ENCODE assay signal across 1 cellular context in the genomic region with DNA sequence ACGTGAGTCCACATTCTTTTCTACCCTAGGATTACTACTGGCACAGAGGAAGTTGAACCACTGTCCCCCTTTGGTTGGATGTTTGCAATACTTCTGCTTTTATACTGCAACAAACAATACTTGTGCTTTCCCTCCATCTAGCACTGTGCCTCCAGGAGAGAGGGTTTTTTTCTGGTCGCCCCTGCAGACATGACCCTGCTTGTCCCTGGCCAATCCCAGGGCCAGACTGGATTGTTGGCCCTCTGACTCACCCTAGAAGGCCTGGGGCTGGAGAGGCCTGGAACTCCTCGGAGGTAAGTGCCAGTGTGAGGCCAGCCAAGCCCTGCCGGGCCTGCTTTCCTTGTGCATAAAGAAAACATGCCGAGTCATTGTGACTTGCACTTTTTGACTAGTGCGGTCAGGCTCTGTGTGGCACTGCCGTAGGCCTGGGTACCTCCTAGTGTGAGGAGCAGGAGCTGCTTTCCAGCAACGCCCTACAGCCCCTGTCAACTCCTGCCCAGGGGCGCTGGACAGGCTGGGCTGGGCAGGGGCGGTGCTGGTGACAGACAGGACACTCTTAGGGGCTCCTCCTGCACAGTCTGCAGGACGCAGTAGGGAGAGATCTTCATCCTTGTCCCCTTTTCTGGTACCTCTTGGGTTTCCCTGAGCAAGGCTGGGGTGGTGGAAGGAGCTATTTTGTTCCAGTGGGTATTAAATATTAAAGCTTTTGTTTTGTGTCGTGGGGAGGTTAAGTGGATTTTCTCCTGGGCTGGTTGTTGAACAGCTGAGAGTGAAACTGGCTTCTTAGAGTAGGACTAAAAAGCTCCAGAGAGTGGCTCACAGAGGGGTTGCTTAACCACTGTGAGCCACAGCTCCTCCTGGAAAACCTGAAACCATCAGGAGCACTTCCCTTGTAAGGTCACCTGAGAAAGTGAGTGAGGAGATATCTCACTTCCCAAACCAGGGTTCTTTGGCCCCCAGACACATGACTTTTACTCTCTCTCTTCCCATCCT.
A peak's percentile ranks its signal among the peaks of the same experiment; 100 is the strongest.
TF ChIP-seq lines count a peak whose summit lies in the region.

No MANE protein-coding gene starts in this region.

TF ChIP-seq in WTC11, 78 proteins besides CTCF, POLR2A, EP300 and RAD21 (continued from another document and continues in another):
- TF ChIP-seq, protein P1, sequence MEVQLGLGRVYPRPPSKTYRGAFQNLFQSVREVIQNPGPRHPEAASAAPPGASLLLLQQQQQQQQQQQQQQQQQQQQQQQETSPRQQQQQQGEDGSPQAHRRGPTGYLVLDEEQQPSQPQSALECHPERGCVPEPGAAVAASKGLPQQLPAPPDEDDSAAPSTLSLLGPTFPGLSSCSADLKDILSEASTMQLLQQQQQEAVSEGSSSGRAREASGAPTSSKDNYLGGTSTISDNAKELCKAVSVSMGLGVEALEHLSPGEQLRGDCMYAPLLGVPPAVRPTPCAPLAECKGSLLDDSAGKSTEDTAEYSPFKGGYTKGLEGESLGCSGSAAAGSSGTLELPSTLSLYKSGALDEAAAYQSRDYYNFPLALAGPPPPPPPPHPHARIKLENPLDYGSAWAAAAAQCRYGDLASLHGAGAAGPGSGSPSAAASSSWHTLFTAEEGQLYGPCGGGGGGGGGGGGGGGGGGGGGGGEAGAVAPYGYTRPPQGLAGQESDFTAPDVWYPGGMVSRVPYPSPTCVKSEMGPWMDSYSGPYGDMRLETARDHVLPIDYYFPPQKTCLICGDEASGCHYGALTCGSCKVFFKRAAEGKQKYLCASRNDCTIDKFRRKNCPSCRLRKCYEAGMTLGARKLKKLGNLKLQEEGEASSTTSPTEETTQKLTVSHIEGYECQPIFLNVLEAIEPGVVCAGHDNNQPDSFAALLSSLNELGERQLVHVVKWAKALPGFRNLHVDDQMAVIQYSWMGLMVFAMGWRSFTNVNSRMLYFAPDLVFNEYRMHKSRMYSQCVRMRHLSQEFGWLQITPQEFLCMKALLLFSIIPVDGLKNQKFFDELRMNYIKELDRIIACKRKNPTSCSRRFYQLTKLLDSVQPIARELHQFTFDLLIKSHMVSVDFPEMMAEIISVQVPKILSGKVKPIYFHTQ (CRISPR knock-in tag; IDR thresholded peaks at IDR 0.05), result no peak
- TF ChIP-seq, protein P2, sequence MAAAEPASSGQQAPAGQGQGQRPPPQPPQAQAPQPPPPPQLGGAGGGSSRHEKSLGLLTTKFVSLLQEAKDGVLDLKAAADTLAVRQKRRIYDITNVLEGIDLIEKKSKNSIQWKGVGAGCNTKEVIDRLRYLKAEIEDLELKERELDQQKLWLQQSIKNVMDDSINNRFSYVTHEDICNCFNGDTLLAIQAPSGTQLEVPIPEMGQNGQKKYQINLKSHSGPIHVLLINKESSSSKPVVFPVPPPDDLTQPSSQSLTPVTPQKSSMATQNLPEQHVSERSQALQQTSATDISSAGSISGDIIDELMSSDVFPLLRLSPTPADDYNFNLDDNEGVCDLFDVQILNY (CRISPR knock-in tag; IDR thresholded peaks at IDR 0.05), result no peak
- TF ChIP-seq NFATC4 (CRISPR knock-in tag; IDR thresholded peaks at IDR 0.05) (no peak), GABPB1 (CRISPR knock-in tag; IDR thresholded peaks at IDR 0.05) (peak; percentile 47; the same call in 1 of the 2 replicates), NFYB (CRISPR knock-in tag; conservative IDR thresholded peaks at IDR 0.05; ENCODE audit: low read depth) (no peak), ZNF232 (CRISPR knock-in tag; IDR thresholded peaks at IDR 0.05) (no peak), MXD4 (CRISPR knock-in tag; IDR thresholded peaks at IDR 0.05; ENCODE audit: borderline replicate concordance) (no peak), PRRX2 (CRISPR knock-in tag; IDR thresholded peaks at IDR 0.05) (no peak), RORB (CRISPR knock-in tag; IDR thresholded peaks at IDR 0.05) (no peak), ZNF416 (CRISPR knock-in tag; IDR thresholded peaks at IDR 0.05) (no peak), ZNF317 (CRISPR knock-in tag; IDR thresholded peaks at IDR 0.05; ENCODE audit: borderline replicate concordance, low read depth) (no peak), NR2C2 (CRISPR knock-in tag; IDR thresholded peaks at IDR 0.05) (no peak), GRHL2 (CRISPR knock-in tag; IDR thresholded peaks at IDR 0.05; ENCODE audit: insufficient replicate concordance, severe bottlenecking) (no peak), HMGA2 (CRISPR knock-in tag; IDR thresholded peaks at IDR 0.05) (no peak), SP1 (CRISPR knock-in tag; conservative IDR thresholded peaks at IDR 0.05) (0 out of 2 replicates have a peak, but pooled peaks have one; percentile 14), NR1H2 (CRISPR knock-in tag; IDR thresholded peaks at IDR 0.05) (no peak), JUN (CRISPR knock-in tag; IDR thresholded peaks at IDR 0.05) (no peak), ZBTB21 (CRISPR knock-in tag; IDR thresholded peaks at IDR 0.05; ENCODE audit: borderline replicate concordance) (no peak), OVOL2 (CRISPR knock-in tag; IDR thresholded peaks at IDR 0.05; ENCODE audit: borderline replicate concordance) (no peak), CREM (CRISPR knock-in tag; IDR thresholded peaks at IDR 0.05) (no peak), SMAD3 (CRISPR knock-in tag; IDR thresholded peaks at IDR 0.05; ENCODE audit: borderline replicate concordance) (no peak), GTF2I (CRISPR knock-in tag; conservative IDR thresholded peaks at IDR 0.05) (no peak), FOXJ3 (CRISPR knock-in tag; IDR thresholded peaks at IDR 0.05; ENCODE audit: borderline replicate concordance) (no peak), RELA (CRISPR knock-in tag; IDR thresholded peaks at IDR 0.05; ENCODE audit: borderline replicate concordance) (no peak), KAT7 (CRISPR knock-in tag; IDR thresholded peaks at IDR 0.05; ENCODE audit: borderline replicate concordance) (no peak), FOXP1 (CRISPR knock-in tag; IDR thresholded peaks at IDR 0.05; ENCODE audit: borderline replicate concordance) (no peak; the same call in 1 of the 2 replicates), TEAD1 (CRISPR knock-in tag; IDR thresholded peaks at IDR 0.05) (0 out of 2 replicates have a peak, but pooled peaks have one; percentile 61), ZNF396 (CRISPR knock-in tag; IDR thresholded peaks at IDR 0.05; ENCODE audit: borderline replicate concordance) (no peak), ZNF219 (CRISPR knock-in tag; IDR thresholded peaks at IDR 0.05; ENCODE audit: borderline replicate concordance) (peak; percentile 14; the same call in 1 of the 2 replicates)
- TF ChIP-seq, protein P3, sequence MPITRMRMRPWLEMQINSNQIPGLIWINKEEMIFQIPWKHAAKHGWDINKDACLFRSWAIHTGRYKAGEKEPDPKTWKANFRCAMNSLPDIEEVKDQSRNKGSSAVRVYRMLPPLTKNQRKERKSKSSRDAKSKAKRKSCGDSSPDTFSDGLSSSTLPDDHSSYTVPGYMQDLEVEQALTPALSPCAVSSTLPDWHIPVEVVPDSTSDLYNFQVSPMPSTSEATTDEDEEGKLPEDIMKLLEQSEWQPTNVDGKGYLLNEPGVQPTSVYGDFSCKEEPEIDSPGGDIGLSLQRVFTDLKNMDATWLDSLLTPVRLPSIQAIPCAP (CRISPR knock-in tag; IDR thresholded peaks at IDR 0.05), result no peak
- TF ChIP-seq, protein P4, sequence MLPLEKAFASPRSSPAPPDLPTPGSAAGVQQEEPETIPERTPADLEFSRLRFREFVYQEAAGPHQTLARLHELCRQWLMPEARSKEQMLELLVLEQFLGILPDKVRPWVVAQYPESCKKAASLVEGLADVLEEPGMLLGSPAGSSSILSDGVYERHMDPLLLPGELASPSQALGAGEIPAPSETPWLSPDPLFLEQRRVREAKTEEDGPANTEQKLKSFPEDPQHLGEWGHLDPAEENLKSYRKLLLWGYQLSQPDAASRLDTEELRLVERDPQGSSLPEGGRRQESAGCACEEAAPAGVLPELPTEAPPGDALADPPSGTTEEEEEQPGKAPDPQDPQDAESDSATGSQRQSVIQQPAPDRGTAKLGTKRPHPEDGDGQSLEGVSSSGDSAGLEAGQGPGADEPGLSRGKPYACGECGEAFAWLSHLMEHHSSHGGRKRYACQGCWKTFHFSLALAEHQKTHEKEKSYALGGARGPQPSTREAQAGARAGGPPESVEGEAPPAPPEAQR (CRISPR knock-in tag; IDR thresholded peaks at IDR 0.05), result no peak
- TF ChIP-seq, protein P5, sequence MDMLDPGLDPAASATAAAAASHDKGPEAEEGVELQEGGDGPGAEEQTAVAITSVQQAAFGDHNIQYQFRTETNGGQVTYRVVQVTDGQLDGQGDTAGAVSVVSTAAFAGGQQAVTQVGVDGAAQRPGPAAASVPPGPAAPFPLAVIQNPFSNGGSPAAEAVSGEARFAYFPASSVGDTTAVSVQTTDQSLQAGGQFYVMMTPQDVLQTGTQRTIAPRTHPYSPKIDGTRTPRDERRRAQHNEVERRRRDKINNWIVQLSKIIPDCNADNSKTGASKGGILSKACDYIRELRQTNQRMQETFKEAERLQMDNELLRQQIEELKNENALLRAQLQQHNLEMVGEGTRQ (CRISPR knock-in tag; IDR thresholded peaks at IDR 0.05), result no peak
- TF ChIP-seq, protein P6, sequence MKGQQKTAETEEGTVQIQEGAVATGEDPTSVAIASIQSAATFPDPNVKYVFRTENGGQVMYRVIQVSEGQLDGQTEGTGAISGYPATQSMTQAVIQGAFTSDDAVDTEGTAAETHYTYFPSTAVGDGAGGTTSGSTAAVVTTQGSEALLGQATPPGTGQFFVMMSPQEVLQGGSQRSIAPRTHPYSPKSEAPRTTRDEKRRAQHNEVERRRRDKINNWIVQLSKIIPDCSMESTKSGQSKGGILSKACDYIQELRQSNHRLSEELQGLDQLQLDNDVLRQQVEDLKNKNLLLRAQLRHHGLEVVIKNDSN (CRISPR knock-in tag; IDR thresholded peaks at IDR 0.05), result no peak
- TF ChIP-seq, protein P7, sequence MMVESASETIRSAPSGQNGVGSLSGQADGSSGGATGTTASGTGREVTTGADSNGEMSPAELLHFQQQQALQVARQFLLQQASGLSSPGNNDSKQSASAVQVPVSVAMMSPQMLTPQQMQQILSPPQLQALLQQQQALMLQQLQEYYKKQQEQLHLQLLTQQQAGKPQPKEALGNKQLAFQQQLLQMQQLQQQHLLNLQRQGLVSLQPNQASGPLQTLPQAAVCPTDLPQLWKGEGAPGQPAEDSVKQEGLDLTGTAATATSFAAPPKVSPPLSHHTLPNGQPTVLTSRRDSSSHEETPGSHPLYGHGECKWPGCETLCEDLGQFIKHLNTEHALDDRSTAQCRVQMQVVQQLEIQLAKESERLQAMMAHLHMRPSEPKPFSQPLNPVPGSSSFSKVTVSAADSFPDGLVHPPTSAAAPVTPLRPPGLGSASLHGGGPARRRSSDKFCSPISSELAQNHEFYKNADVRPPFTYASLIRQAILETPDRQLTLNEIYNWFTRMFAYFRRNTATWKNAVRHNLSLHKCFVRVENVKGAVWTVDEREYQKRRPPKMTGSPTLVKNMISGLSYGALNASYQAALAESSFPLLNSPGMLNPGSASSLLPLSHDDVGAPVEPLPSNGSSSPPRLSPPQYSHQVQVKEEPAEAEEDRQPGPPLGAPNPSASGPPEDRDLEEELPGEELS (CRISPR knock-in tag; IDR thresholded peaks at IDR 0.05), result no peak
- TF ChIP-seq, protein P8, sequence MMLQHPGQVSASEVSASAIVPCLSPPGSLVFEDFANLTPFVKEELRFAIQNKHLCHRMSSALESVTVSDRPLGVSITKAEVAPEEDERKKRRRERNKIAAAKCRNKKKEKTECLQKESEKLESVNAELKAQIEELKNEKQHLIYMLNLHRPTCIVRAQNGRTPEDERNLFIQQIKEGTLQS (CRISPR knock-in tag; conservative IDR thresholded peaks at IDR 0.05), result no peak
- TF ChIP-seq, protein P9, sequence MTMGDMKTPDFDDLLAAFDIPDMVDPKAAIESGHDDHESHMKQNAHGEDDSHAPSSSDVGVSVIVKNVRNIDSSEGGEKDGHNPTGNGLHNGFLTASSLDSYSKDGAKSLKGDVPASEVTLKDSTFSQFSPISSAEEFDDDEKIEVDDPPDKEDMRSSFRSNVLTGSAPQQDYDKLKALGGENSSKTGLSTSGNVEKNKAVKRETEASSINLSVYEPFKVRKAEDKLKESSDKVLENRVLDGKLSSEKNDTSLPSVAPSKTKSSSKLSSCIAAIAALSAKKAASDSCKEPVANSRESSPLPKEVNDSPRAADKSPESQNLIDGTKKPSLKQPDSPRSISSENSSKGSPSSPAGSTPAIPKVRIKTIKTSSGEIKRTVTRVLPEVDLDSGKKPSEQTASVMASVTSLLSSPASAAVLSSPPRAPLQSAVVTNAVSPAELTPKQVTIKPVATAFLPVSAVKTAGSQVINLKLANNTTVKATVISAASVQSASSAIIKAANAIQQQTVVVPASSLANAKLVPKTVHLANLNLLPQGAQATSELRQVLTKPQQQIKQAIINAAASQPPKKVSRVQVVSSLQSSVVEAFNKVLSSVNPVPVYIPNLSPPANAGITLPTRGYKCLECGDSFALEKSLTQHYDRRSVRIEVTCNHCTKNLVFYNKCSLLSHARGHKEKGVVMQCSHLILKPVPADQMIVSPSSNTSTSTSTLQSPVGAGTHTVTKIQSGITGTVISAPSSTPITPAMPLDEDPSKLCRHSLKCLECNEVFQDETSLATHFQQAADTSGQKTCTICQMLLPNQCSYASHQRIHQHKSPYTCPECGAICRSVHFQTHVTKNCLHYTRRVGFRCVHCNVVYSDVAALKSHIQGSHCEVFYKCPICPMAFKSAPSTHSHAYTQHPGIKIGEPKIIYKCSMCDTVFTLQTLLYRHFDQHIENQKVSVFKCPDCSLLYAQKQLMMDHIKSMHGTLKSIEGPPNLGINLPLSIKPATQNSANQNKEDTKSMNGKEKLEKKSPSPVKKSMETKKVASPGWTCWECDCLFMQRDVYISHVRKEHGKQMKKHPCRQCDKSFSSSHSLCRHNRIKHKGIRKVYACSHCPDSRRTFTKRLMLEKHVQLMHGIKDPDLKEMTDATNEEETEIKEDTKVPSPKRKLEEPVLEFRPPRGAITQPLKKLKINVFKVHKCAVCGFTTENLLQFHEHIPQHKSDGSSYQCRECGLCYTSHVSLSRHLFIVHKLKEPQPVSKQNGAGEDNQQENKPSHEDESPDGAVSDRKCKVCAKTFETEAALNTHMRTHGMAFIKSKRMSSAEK (CRISPR knock-in tag; IDR thresholded peaks at IDR 0.05; ENCODE audit: borderline replicate concordance), result 0 out of 2 replicates have a peak, but pooled peaks have one; percentile 58
- TF ChIP-seq, protein P10, sequence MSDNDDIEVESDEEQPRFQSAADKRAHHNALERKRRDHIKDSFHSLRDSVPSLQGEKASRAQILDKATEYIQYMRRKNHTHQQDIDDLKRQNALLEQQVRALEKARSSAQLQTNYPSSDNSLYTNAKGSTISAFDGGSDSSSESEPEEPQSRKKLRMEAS (CRISPR knock-in tag; IDR thresholded peaks at IDR 0.05), result no peak
- TF ChIP-seq, protein P11, sequence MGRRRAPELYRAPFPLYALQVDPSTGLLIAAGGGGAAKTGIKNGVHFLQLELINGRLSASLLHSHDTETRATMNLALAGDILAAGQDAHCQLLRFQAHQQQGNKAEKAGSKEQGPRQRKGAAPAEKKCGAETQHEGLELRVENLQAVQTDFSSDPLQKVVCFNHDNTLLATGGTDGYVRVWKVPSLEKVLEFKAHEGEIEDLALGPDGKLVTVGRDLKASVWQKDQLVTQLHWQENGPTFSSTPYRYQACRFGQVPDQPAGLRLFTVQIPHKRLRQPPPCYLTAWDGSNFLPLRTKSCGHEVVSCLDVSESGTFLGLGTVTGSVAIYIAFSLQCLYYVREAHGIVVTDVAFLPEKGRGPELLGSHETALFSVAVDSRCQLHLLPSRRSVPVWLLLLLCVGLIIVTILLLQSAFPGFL (CRISPR knock-in tag; IDR thresholded peaks at IDR 0.05; ENCODE audit: borderline replicate concordance), result no peak
- TF ChIP-seq, protein P12, sequence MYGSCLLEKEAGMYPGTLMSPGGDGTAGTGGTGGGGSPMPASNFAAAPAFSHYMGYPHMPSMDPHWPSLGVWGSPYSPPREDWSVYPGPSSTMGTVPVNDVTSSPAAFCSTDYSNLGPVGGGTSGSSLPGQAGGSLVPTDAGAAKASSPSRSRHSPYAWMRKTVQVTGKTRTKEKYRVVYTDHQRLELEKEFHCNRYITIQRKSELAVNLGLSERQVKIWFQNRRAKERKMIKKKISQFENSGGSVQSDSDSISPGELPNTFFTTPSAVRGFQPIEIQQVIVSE (CRISPR knock-in tag; IDR thresholded peaks at IDR 0.05; ENCODE audit: borderline replicate concordance), result no peak
